In the genomic region with DNA sequence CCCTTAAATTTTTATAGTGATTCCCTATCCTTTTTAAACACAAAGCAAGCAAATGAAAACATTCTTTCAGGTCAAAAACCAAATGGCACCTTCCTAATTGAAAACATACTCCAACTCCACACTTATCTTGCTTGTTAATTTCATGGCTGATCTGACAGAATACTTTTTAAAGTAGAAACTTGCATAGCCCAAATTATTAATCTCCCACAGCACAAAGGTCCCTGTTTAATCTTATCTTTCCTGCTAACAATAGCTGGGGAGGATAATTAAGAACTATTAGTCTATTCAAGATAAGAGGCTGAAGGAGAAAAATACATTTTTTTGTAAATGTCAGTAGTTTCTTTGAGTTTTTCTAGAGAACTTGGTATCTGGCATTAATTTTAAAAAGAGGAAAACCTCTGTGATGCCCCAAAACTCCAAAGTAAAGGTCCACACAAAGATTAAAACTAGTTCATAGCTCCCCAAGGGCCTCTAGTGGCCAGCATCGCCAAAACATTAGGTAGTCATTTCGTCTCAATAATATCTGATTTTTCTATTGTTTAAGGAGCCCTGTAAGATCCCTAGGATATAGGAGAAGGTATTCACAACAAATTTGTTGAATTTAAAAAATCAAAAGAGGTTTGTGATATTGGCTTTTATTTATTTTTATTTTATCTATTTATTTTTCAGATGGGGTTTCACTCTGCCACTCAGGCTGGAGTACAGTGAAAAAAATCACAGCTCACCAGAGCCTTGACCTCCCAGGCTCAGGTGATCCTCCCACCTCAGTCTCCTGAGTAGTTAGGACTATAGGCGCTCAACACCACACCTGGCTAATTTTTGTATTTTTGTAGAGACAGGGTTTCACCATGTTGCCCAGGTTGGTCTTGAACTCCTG, we compare ENCODE assay signal across 1 cellular context.
TF ChIP-seq lines count a peak whose summit lies in the region.

No MANE protein-coding gene starts in this region.

TF ChIP-seq in SK-N-SH, 30 proteins besides CTCF, POLR2A, EP300 and RAD21 (continued from another document):
- TF ChIP-seq, protein P1, sequence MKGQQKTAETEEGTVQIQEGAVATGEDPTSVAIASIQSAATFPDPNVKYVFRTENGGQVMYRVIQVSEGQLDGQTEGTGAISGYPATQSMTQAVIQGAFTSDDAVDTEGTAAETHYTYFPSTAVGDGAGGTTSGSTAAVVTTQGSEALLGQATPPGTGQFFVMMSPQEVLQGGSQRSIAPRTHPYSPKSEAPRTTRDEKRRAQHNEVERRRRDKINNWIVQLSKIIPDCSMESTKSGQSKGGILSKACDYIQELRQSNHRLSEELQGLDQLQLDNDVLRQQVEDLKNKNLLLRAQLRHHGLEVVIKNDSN (IDR thresholded peaks at IDR 0.05; ENCODE audit: borderline replicate concordance, low read depth) = no peak
- TF ChIP-seq RXRA (IDR thresholded peaks at IDR 0.05; ENCODE audit: borderline replicate concordance, low read depth) (no peak), FOXM1 (IDR thresholded peaks at IDR 0.05; ENCODE audit: low read depth) (no peak), MXI1 (IDR thresholded peaks at IDR 0.05; ENCODE audit: low read depth, low read length) (no peak), MEF2A (IDR thresholded peaks at IDR 0.05; ENCODE audit: borderline replicate concordance, low read depth) (no peak), ELF1 (IDR thresholded peaks at IDR 0.05) (no peak), NFIC (IDR thresholded peaks at IDR 0.05; ENCODE audit: borderline replicate concordance) (no peak), TEAD4 (IDR thresholded peaks at IDR 0.05; ENCODE audit: borderline replicate concordance, insufficient read depth) (no peak), TAF1 (IDR thresholded peaks at IDR 0.05; ENCODE audit: borderline replicate concordance, low read depth, low read length) (no peak)
